Comparison of ENCODE assay signal across 27 cellular contexts in the genomic region with DNA sequence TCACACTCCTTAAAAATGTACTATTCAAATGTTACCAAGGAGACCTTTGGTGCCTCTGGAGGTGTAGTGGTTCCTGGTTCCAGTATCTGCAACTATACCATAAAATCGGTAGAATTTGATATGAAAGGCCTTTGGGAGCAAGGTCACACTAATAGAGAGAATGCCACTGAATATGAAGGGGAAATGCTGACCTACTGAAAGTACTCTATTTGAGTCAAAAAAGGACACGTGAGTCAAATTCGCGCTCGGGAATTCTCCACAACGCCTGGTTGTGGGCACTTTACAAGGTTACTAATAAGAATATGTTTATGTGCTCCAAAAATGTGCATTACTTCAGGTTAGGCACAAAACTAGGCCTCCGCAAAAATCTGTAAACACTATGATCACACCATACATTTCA. TPM values are rescaled to one million over a fixed set of nuclear protein-coding genes. Genes with fewer than 3 reads are reported as not detected.
DNase-seq lines count a peak whose midpoint lies in the region; ATAC-seq and TF ChIP-seq lines count a peak whose summit lies in the region.
"Had no signal": no experiment of that assay in that cellular context is flagged by ENCODE, and none has a peak within 500 bp of the region (broad histone marks: within the 10 kb centered on the region; RNA-seq: fewer than 3 reads in every experiment).

No MANE protein-coding gene starts in this region.

- no peaks in the 10 kb centered on the region for H3K9me3 ChIP-seq in OCI-LY7 (ENCODE audit: low read length)
- H3K9me3 ChIP-seq: BLaER1, MG63, Peyer's patch, right lobe of liver, suprapubic skin had no signal

- peak; percentile 64 for ATAC-seq in GM18520 (IDR thresholded peaks at IDR 0.05; ENCODE audit: unreplicated experiment)
- ATAC-seq in HG03060 (IDR thresholded peaks at IDR 0.05; ENCODE audit: low read depth, unreplicated experiment), result peak; percentile 57
- peak; percentile 45 for ATAC-seq in stimulated activated effector memory CD8-positive, alpha-beta T cell treated with anti-CD3 and anti-CD28 coated beads, Interleukin-12 subunit alpha, Interleukin-12 subunit beta, amount 100 ng/mL, for 72 hours
- ATAC-seq in HG03457 (IDR thresholded peaks at IDR 0.05; ENCODE audit: unreplicated experiment), result no peak
- ATAC-seq: GM23338, right lobe of liver had no signal

- H3K27ac Mint-ChIP-seq in stimulated activated effector memory CD8-positive, alpha-beta T cell treated with anti-CD3 and anti-CD28 coated beads, Interleukin-12 subunit alpha, Interleukin-12 subunit beta, amount 100 ng/mL, for 72 hours, result no peak overlapping the region
- H3K27ac Mint-ChIP-seq in mesothelial cell of epicardium, result no peak overlapping the region
- H3K27ac Mint-ChIP-seq: GM23338; memory B cell; stimulated activated naive B cell treated with anti-CD40 and anti-IgM and Interleukin-4, amounts not matched to agents 10 μg/mL and 1 μg/mL and 100 μg/mL, for 72 hours had no signal

- no peaks in the 10 kb centered on the region for H3K27me3 Mint-ChIP-seq in mesothelial cell of epicardium (ENCODE audit: low read depth)
- H3K27me3 Mint-ChIP-seq: stimulated activated naive B cell treated with anti-CD40 and anti-IgM and Interleukin-4, amounts not matched to agents 10 μg/mL and 1 μg/mL and 100 μg/mL, for 72 hours had no signal

- no TSS peak for BruUV-seq in OCI-LY7 (replicated peaks; lab: Mats Ljungman, UMichigan)

- H3K4me1 Mint-ChIP-seq in stimulated activated effector memory CD8-positive, alpha-beta T cell treated with anti-CD3 and anti-CD28 coated beads, Interleukin-12 subunit alpha, Interleukin-12 subunit beta, amount 100 ng/mL, for 72 hours, result peaks cover 16% of the 10 kb centered on the region
- peaks cover 7% of the 10 kb centered on the region for H3K4me1 Mint-ChIP-seq in mesothelial cell of epicardium
- H3K4me1 Mint-ChIP-seq: memory B cell had no signal

- H3K36me3 Mint-ChIP-seq in stimulated activated effector memory CD8-positive, alpha-beta T cell treated with anti-CD3 and anti-CD28 coated beads, Interleukin-12 subunit alpha, Interleukin-12 subunit beta, amount 100 ng/mL, for 72 hours, result no peaks in the 10 kb centered on the region
- no peaks in the 10 kb centered on the region for H3K36me3 Mint-ChIP-seq in mesothelial cell of epicardium
- H3K36me3 Mint-ChIP-seq: memory B cell; stimulated activated naive B cell treated with anti-CD40 and anti-IgM and Interleukin-4, amounts not matched to agents 10 μg/mL and 1 μg/mL and 100 μg/mL, for 72 hours had no signal

- no peak overlapping the region for H3K4me3 ChIP-seq in OCI-LY7 (ENCODE audit: low read depth, low read length, poor library complexity, severe bottlenecking)
- H3K4me3 ChIP-seq: BLaER1, GM23338, MG63, Peyer's patch, right lobe of liver, suprapubic skin had no signal

- H3K79me2 ChIP-seq in OCI-LY7 (ENCODE audit: insufficient read depth, low read depth, low read length), result no peaks in the 10 kb centered on the region

- H3K4me3 Mint-ChIP-seq in stimulated activated effector memory CD8-positive, alpha-beta T cell treated with anti-CD3 and anti-CD28 coated beads, Interleukin-12 subunit alpha, Interleukin-12 subunit beta, amount 100 ng/mL, for 72 hours, result no peak overlapping the region
- no peak overlapping the region for H3K4me3 Mint-ChIP-seq in mesothelial cell of epicardium
- H3K4me3 Mint-ChIP-seq: GM23338; memory B cell; stimulated activated naive B cell treated with anti-CD40 and anti-IgM and Interleukin-4, amounts not matched to agents 10 μg/mL and 1 μg/mL and 100 μg/mL, for 72 hours had no signal

- peaks cover 7% of the 10 kb centered on the region for H3K4me1 ChIP-seq in OCI-LY7 (ENCODE audit: insufficient read depth, low read length, poor library complexity, severe bottlenecking)
- H3K4me1 ChIP-seq: BLaER1, Peyer's patch, right lobe of liver had no signal

- no peaks in the 10 kb centered on the region for H3K9me2 ChIP-seq in OCI-LY7 (ENCODE audit: insufficient read depth, low read length)

- TF ChIP-seq CTCF in OCI-LY7 (conservative IDR thresholded peaks at IDR 0.05; ENCODE audit: low read length), result no peak
- TF ChIP-seq CTCF in mesothelial cell of epicardium (IDR thresholded peaks at IDR 0.05; ENCODE audit: unreplicated experiment), result no peak

- no peaks in the 10 kb centered on the region for H3K36me3 ChIP-seq in OCI-LY7 (ENCODE audit: insufficient read depth, low read length)
- H3K36me3 ChIP-seq: BLaER1, brain microvascular endothelial cell, MG63, Peyer's patch, right lobe of liver, suprapubic skin had no signal

- POLR2A ChIA-PET in OCI-LY7 (lab: Charles Lee), result no interaction called here

- DNase-seq in HCEC 1CT (peak; percentile 46), epidermal melanocyte (ENCODE audit: insufficient read length, low spot score) (no peak), OCI-LY7 (ENCODE audit: low spot score) (no peak), mesothelial cell of epicardium (ENCODE audit: low spot score in 2 of 2, unreplicated experiment in 2 of 2) (no peak)
- DNase-seq in stimulated activated effector memory CD8-positive, alpha-beta T cell treated with anti-CD3 and anti-CD28 coated beads, Interleukin-12 subunit alpha, Interleukin-12 subunit beta, amount 100 ng/mL, for 72 hours (ENCODE audit: low spot score in 2 of 2), result no peak
- DNase-seq: activated CD4-positive, alpha-beta T cell treated with anti-CD3 and anti-CD28 coated beads, Interleukin-2, amount 50 U/mL, for 1 hour; activated naive CD4-positive, alpha-beta T cell treated with Interleukin-2 at 50 U/mL for 16 hours; activated T-cell treated with anti-CD3 and anti-CD28 coated beads, Interleukin-2, amount 50 U/mL, for 48 hours; brain microvascular endothelial cell; hypothalamus; KG1; MG63; NCI-H2029; NCI-H526; Peyer's patch; right lobe of liver; SHP77 treated with DMSO at 0.1 percent for 48 hours; stimulated activated CD4-positive, alpha-beta T cell treated with anti-CD3 and anti-CD28 coated beads, Interleukin-4, amount 100 ng/mL, for 24 hours; stimulated activated naive B cell treated with anti-CD40 and anti-IgM and Interleukin-4, amounts not matched to agents 10 μg/mL and 1 μg/mL and 100 μg/mL, for 72 hours; T-helper 9 cell had no signal

- H3K27ac ChIP-seq in OCI-LY7 (ENCODE audit: low read depth, low read length, poor library complexity, severe bottlenecking), result no peak overlapping the region
- H3K27ac ChIP-seq: BLaER1, brain microvascular endothelial cell, Peyer's patch, right lobe of liver, suprapubic skin had no signal

- H3K9me3 Mint-ChIP-seq in stimulated activated effector memory CD8-positive, alpha-beta T cell treated with anti-CD3 and anti-CD28 coated beads, Interleukin-12 subunit alpha, Interleukin-12 subunit beta, amount 100 ng/mL, for 72 hours, result no peaks in the 10 kb centered on the region
- no peaks in the 10 kb centered on the region for H3K9me3 Mint-ChIP-seq in mesothelial cell of epicardium
- H3K9me3 Mint-ChIP-seq: GM23338; memory B cell; stimulated activated naive B cell treated with anti-CD40 and anti-IgM and Interleukin-4, amounts not matched to agents 10 μg/mL and 1 μg/mL and 100 μg/mL, for 72 hours had no signal

- CTCF ChIA-PET in OCI-LY7 (lab: Charles Lee; ENCODE audit: unreplicated experiment), result no interaction called here

- H4K20me1 ChIP-seq in OCI-LY7 (ENCODE audit: insufficient read depth, low read length), result no peaks in the 10 kb centered on the region
- H4K20me1 ChIP-seq: BLaER1 had no signal

- no peak overlapping the region for H2AFZ ChIP-seq in OCI-LY7 (ENCODE audit: low read length)
- H2AFZ ChIP-seq: GM23338 had no signal

- H3K4me2 ChIP-seq in OCI-LY7 (ENCODE audit: low read length), result no peak overlapping the region
- H3K4me2 ChIP-seq: BLaER1, GM23338 had no signal

- intact Hi-C loops in OCI-LY7 (cut with micrococcal nuclease; ENCODE audit: unreplicated experiment), result no loop called here

RNA-seq across cellular contexts. Expression of gene RELL1, which starts 39.5 kb away (rescaled TPM):
- 60.7 and 62.3 TPM in 2 replicates for total RNA-seq in OCI-LY7 (2014; rRNA removed; shearing (Covaris generic))
- 51.6 and 53.5 TPM in 2 replicates for total RNA-seq in OCI-LY7 (2022)
- 11.3 to 11.7 TPM (median 11.4 TPM) in 3 replicates for total RNA-seq in mesothelial cell of epicardium
